In the genomic region with DNA sequence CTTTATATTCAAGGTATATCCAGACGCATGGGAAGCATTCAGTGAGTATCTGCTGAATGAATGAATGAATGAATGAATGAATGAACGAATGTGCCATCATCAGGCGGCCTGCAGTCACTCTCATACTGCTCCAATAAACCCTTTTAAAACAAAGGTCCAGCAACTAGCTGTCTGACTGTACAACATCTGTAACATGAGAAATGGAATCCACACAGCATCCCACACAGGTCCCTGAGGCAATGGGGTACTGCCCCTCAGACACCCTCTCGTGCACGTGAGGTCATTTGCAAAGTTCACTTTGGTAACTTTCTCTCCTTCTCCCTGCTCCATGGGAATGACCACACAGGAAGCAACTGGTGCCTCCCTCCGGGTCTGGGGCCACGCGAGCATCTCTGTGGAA, we compare ENCODE assay signal across 33 cellular contexts.
"Had no signal": no experiment of that assay in that cellular context is flagged by ENCODE, and none has a peak within 500 bp of the region (broad histone marks: within the 10 kb centered on the region; RNA-seq: fewer than 3 reads in every experiment).

No MANE protein-coding gene starts in this region.

- H3K4me3 ChIP-seq: ascending aorta, breast epithelium, cardiac muscle cell, coronary artery, esophagus muscularis mucosa, gastrocnemius medialis, heart left ventricle had no signal

- H3K9me3 ChIP-seq: ascending aorta, breast epithelium, esophagus muscularis mucosa, gastrocnemius medialis, heart left ventricle had no signal

- H3K36me3 ChIP-seq: ascending aorta, breast epithelium, cardiac muscle cell, esophagus muscularis mucosa, gastrocnemius medialis, heart left ventricle had no signal

- H3K9me3 Mint-ChIP-seq: brain had no signal

- H3K27me3 Mint-ChIP-seq: activated CD4-positive, alpha-beta memory T cell treated with anti-CD3 and anti-CD28 coated beads, Interleukin-2, amount 10 ng/mL, durations not matched to agents 7 days and 5 days; activated CD4-positive, alpha-beta T cell treated with anti-CD3 and anti-CD28 coated beads for 36 hours; activated CD4-positive, alpha-beta T cell treated with anti-CD3 and anti-CD28 coated beads, Interleukin-2, amount 10 ng/mL, durations not matched to agents 24 days and 14 days; activated naive CD4-positive, alpha-beta T cell treated with anti-CD3 and anti-CD28 coated beads, Interleukin-2, amount 10 ng/mL, durations not matched to agents 7 days and 5 days; activated naive CD8-positive, alpha-beta T cell treated with anti-CD3 and anti-CD28 coated beads, Interleukin-2, amount 10 ng/mL, durations not matched to agents 7 days and 5 days; activated T-cell treated with anti-CD3 and anti-CD28 coated beads, Interleukin-2, amount 50 U/mL, for 24 hours; brain; central memory CD8-positive, alpha-beta T cell; effector memory CD8-positive, alpha-beta T cell; T-helper 17 cell had no signal

- H3K36me3 Mint-ChIP-seq: activated naive CD4-positive, alpha-beta T cell treated with anti-CD3 and anti-CD28 coated beads, Interleukin-2, amount 10 ng/mL, durations not matched to agents 7 days and 5 days; activated naive CD8-positive, alpha-beta T cell treated with anti-CD3 and anti-CD28 coated beads, Interleukin-2, amount 10 ng/mL, durations not matched to agents 7 days and 5 days; brain had no signal

- H3K27ac ChIP-seq: ascending aorta, breast epithelium, cardiac muscle cell, coronary artery, esophagus muscularis mucosa, foreskin keratinocyte, gastrocnemius medialis had no signal

- ATAC-seq: activated CD4-positive, alpha-beta T cell treated with anti-CD3 and anti-CD28 coated beads for 36 hours; activated naive CD4-positive, alpha-beta T cell treated with anti-CD3 and anti-CD28 coated beads, Interleukin-2, amount 50 U/mL, for 72 hours; activated T-cell treated with anti-CD3 and anti-CD28 coated beads, Interleukin-2, amount 50 U/mL, for 72 hours; effector memory CD8-positive, alpha-beta T cell; foreskin keratinocyte; gastrocnemius medialis; heart left ventricle; T-helper 17 cell had no signal

- H3K27ac Mint-ChIP-seq: activated CD4-positive, alpha-beta memory T cell treated with anti-CD3 and anti-CD28 coated beads, Interleukin-2, amount 10 ng/mL, durations not matched to agents 7 days and 5 days; activated CD4-positive, alpha-beta T cell treated with anti-CD3 and anti-CD28 coated beads for 36 hours; activated CD4-positive, alpha-beta T cell treated with anti-CD3 and anti-CD28 coated beads, Interleukin-2, amount 10 ng/mL, durations not matched to agents 24 days and 14 days; activated naive CD4-positive, alpha-beta T cell treated with anti-CD3 and anti-CD28 coated beads, Interleukin-2, amount 10 ng/mL, durations not matched to agents 7 days and 5 days; activated naive CD4-positive, alpha-beta T cell treated with anti-CD3 and anti-CD28 coated beads, Interleukin-2, amount 50 U/mL, for 72 hours; activated naive CD8-positive, alpha-beta T cell treated with anti-CD3 and anti-CD28 coated beads, Interleukin-2, amount 10 ng/mL, durations not matched to agents 7 days and 5 days; activated T-cell treated with anti-CD3 and anti-CD28 coated beads, Interleukin-2, amount 50 U/mL, for 24 hours; activated T-cell treated with anti-CD3 and anti-CD28 coated beads, Interleukin-2, amount 50 U/mL, for 72 hours; effector memory CD8-positive, alpha-beta T cell; T-helper 17 cell; T-helper 2 cell treated with Interferon-gamma antibody and Interleukin-4, amounts not matched to agents 5 μg/mL and 100 μg/mL, for 36 hours had no signal

- H3K4me3 Mint-ChIP-seq: activated CD4-positive, alpha-beta memory T cell treated with anti-CD3 and anti-CD28 coated beads, Interleukin-2, amount 10 ng/mL, durations not matched to agents 7 days and 5 days; activated CD4-positive, alpha-beta T cell treated with anti-CD3 and anti-CD28 coated beads for 36 hours; activated CD4-positive, alpha-beta T cell treated with anti-CD3 and anti-CD28 coated beads, Interleukin-2, amount 10 ng/mL, durations not matched to agents 24 days and 14 days; activated naive CD4-positive, alpha-beta T cell treated with anti-CD3 and anti-CD28 coated beads, Interleukin-2, amount 10 ng/mL, durations not matched to agents 7 days and 5 days; activated naive CD8-positive, alpha-beta T cell treated with anti-CD3 and anti-CD28 coated beads, Interleukin-2, amount 10 ng/mL, durations not matched to agents 7 days and 5 days; activated T-cell treated with anti-CD3 and anti-CD28 coated beads, Interleukin-2, amount 50 U/mL, for 24 hours; activated T-cell treated with anti-CD3 and anti-CD28 coated beads, Interleukin-2, amount 50 U/mL, for 72 hours; brain; central memory CD8-positive, alpha-beta T cell; effector memory CD8-positive, alpha-beta T cell; T-helper 17 cell; T-helper 2 cell treated with Interferon-gamma antibody and Interleukin-4, amounts not matched to agents 5 μg/mL and 100 μg/mL, for 36 hours had no signal

- DNase-seq: activated CD4-positive, alpha-beta memory T cell treated with anti-CD3 and anti-CD28 coated beads, Interleukin-2, amount 10 ng/mL, durations not matched to agents 7 days and 5 days; activated CD4-positive, alpha-beta T cell treated with anti-CD3 and anti-CD28 coated beads for 36 hours; activated CD4-positive, alpha-beta T cell treated with anti-CD3 and anti-CD28 coated beads, Interleukin-2, amount 10 ng/mL, durations not matched to agents 24 days and 14 days; activated CD4-positive, CD25-positive, alpha-beta regulatory T cell; activated CD4-positive, CD25-positive, alpha-beta regulatory T cell treated with anti-CD3 and anti-CD28 coated beads, Interleukin-2, amount 50 U/mL, for 72 hours; activated CD8-positive, alpha-beta memory T cell treated with anti-CD3 and anti-CD28 coated beads, Interleukin-2, amount 50 U/mL, for 48 hours; activated gamma-delta T cell; activated naive CD4-positive, alpha-beta T cell; activated naive CD4-positive, alpha-beta T cell treated with anti-CD3 and anti-CD28 coated beads, Interleukin-2, amount 10 ng/mL, durations not matched to agents 7 days and 5 days; activated naive CD8-positive, alpha-beta T cell treated with anti-CD3 and anti-CD28 coated beads, Interleukin-2, amount 10 ng/mL, durations not matched to agents 7 days and 5 days; activated T-cell treated with anti-CD3 and anti-CD28 coated beads for 4 hours; activated T-cell treated with anti-CD3 and anti-CD28 coated beads, Interleukin-2, amount 50 U/mL, for 24 hours; activated T-cell treated with anti-CD3 and anti-CD28 coated beads, Interleukin-2, amount 50 U/mL, for 72 hours; dermis blood vessel endothelial cell; effector CD4-positive, alpha-beta T cell; effector memory CD8-positive, alpha-beta T cell; erythroblast; foreskin keratinocyte; gastrocnemius medialis; glutamatergic neuron; heart left ventricle; T-helper 1 cell; T-helper 17 cell; T1000 had no signal

- H3K4me1 ChIP-seq: ascending aorta, breast epithelium, foreskin keratinocyte had no signal

- H3K27me3 ChIP-seq: ascending aorta, breast epithelium, cardiac muscle cell, esophagus muscularis mucosa, foreskin keratinocyte, gastrocnemius medialis, heart left ventricle had no signal

- H3K4me1 Mint-ChIP-seq: activated CD4-positive, alpha-beta memory T cell treated with anti-CD3 and anti-CD28 coated beads, Interleukin-2, amount 10 ng/mL, durations not matched to agents 7 days and 5 days; activated CD4-positive, alpha-beta T cell treated with anti-CD3 and anti-CD28 coated beads for 36 hours; activated CD4-positive, alpha-beta T cell treated with anti-CD3 and anti-CD28 coated beads, Interleukin-2, amount 10 ng/mL, durations not matched to agents 24 days and 14 days; activated naive CD4-positive, alpha-beta T cell treated with anti-CD3 and anti-CD28 coated beads, Interleukin-2, amount 10 ng/mL, durations not matched to agents 7 days and 5 days; activated naive CD8-positive, alpha-beta T cell treated with anti-CD3 and anti-CD28 coated beads, Interleukin-2, amount 10 ng/mL, durations not matched to agents 7 days and 5 days; central memory CD8-positive, alpha-beta T cell; T-helper 17 cell had no signal
